ENCODE assay signal across 1 cellular context in the genomic region with DNA sequence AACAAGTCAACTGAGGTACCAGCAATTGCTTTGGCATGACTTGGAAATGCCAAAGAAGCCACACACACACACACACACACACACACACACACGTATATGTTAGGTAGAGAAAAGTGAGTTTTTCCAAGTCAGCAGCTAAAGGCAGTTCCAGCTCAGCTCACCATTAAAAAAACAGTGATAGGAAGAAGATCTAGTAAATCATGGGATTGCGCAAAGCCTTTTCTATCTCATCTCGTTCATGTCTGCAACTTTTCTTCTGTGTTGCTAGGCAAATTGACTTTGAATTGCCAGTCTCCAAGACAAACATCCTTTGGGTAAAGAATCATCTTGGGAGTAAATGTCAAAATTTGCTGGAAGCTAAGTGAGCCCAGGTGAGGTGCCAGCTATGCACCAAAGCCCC.
TF ChIP-seq lines count a peak whose summit lies in the region.

No MANE protein-coding gene starts in this region.

TF ChIP-seq in endothelial cell of umbilical vein, 7 proteins besides CTCF, POLR2A, EP300 and RAD21 (continued from another document):
- TF ChIP-seq, protein P1, sequence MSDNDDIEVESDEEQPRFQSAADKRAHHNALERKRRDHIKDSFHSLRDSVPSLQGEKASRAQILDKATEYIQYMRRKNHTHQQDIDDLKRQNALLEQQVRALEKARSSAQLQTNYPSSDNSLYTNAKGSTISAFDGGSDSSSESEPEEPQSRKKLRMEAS (IDR thresholded peaks at IDR 0.05; ENCODE audit: insufficient read depth, insufficient read length), result no peak
- no peak for TF ChIP-seq EZH2 (IDR thresholded peaks at IDR 0.05; ENCODE audit: borderline replicate concordance, low read depth, low read length, severe bottlenecking)
- TF ChIP-seq GATA2 (IDR thresholded peaks at IDR 0.05; ENCODE audit: insufficient read depth, insufficient read length, low read depth, low read length), result no peak
